ENCODE assay signal across 14 cellular contexts in genomic region chr16:11395008-11395948, GRCh38. TPM values are rescaled to one million over a fixed set of nuclear protein-coding genes. Genes with fewer than 3 reads are reported as not detected.
DNase-seq lines count a peak whose midpoint lies in the region; ATAC-seq, FAIRE-seq and TF ChIP-seq lines count a peak whose summit lies in the region.
"Had no signal": no experiment of that assay in that cellular context is flagged by ENCODE, and none has a peak within 500 bp of the region (broad histone marks: within the 10 kb centered on the region; RNA-seq: fewer than 3 reads in every experiment).

No MANE protein-coding gene starts in this region.

- intact Hi-C loops in cardiac septum (cut with DNase I) (loop anchor here (5.0 to 10.0 kb wide), 2 partner anchors 417 to 430 kb away; no protein-coding TSS in a partner anchor), right cardiac atrium (cut with DNase I) (loop anchor here (5.0 to 10.0 kb wide), 5 partner anchors 247 to 670 kb away; no protein-coding TSS in a partner anchor), HepG2 (cut with micrococcal nuclease; ENCODE audit: unreplicated experiment) (loop anchor here (5.0 kb wide), 1 partner anchor 317 kb away; no protein-coding TSS in a partner anchor)

- WGBS in right cardiac atrium, result 69% methylated on average over 22 of the region's 22 CpGs
- WGBS in HepG2 (ENCODE audit: low lambda C conversion rate), result 30% methylated on average over 21 of the region's 22 CpGs

- H4K20me1 ChIP-seq in HepG2 (ENCODE audit: insufficient read depth, low read length), result no peaks in the 10 kb centered on the region

- no peaks in the 10 kb centered on the region for H3K36me3 ChIP-seq in WERI-Rb-1
- no peaks in the 10 kb centered on the region for H3K36me3 ChIP-seq in HepG2 (replicated peaks in 1 of 2; ENCODE audit: control insufficient read depth in 1 of 2, insufficient read depth in 2 of 2, low read length in 2 of 2)
- H3K36me3 ChIP-seq: ascending aorta, stomach had no signal

- no peak overlapping the region for H2AFZ ChIP-seq in HepG2 (ENCODE audit: low read length)
- H2AFZ ChIP-seq: parathyroid adenoma had no signal

- no peaks in the 10 kb centered on the region for H3K9me3 ChIP-seq in right cardiac atrium (ENCODE audit: control insufficient read depth, low read length)
- no peaks in the 10 kb centered on the region for H3K9me3 ChIP-seq in WERI-Rb-1 (ENCODE audit: severe bottlenecking)
- no peaks in the 10 kb centered on the region for H3K9me3 ChIP-seq in HepG2 (ENCODE audit: low read length)
- H3K9me3 ChIP-seq: ascending aorta, stomach had no signal

- TF ChIP-seq EP300 in HepG2 (IDR thresholded peaks at IDR 0.05; ENCODE audit: low read depth in 2 of 2, low read length in 2 of 2), result no peak
- TF ChIP-seq EP300 in HepG2 (CRISPR knock-in tag; IDR thresholded peaks at IDR 0.05; ENCODE audit: borderline replicate concordance), result no peak

- POLR2A ChIA-PET in HepG2 (lab: Yijun Ruan, JAX), result interaction anchor here (0.6 to 2.2 kb wide), 11 partner anchors 8 to 415 kb away, joined by 3 to 11 read pairs (median 4); partner anchors contain the start of genes SOCS1 and TXNDC11

- H3K27ac ChIP-seq in right cardiac atrium (ENCODE audit: low read length), result no peak overlapping the region
- no peak overlapping the region for H3K27ac ChIP-seq in WERI-Rb-1
- no peak overlapping the region for H3K27ac ChIP-seq in HepG2 (ENCODE audit: extremely low read length, insufficient read depth, low read length)
- H3K27ac ChIP-seq: ascending aorta, parathyroid adenoma, skin epidermis, stomach, VCaP had no signal

- H3K27me3 ChIP-seq in right cardiac atrium (ENCODE audit: control insufficient read depth, insufficient read depth) (no peaks in the 10 kb centered on the region), WERI-Rb-1 (ENCODE audit: insufficient read depth, low read depth, severe bottlenecking) (no peaks in the 10 kb centered on the region), HepG2 (ENCODE audit: control insufficient read depth in 1 of 2, insufficient read depth in 2 of 2, low read length in 2 of 2) (peaks cover 45 to 75% of the 10 kb centered on the region in 2 experiments)
- H3K27me3 ChIP-seq: ascending aorta, stomach had no signal

- peak; percentile 57 for DNase-seq in cardiac septum (ENCODE audit: low spot score)
- no peak for DNase-seq in right cardiac atrium
- no peak for DNase-seq in WERI-Rb-1
- DNase-seq in HepG2 (ENCODE audit: low spot score), result peak; percentile 37
- DNase-seq: NCI-H187 treated with DMSO at 0.1 percent for 48 hours had no signal

- H3K9ac ChIP-seq in HepG2 (ENCODE audit: insufficient read depth, low read depth, low read length), result no peak overlapping the region
- H3K9ac ChIP-seq: parathyroid adenoma had no signal

- BruUV-seq in HepG2 (replicated peaks; lab: Mats Ljungman, UMichigan), result no TSS peak

- H3K79me2 ChIP-seq in HepG2 (ENCODE audit: insufficient read depth, low read length), result no peaks in the 10 kb centered on the region
- H3K79me2 ChIP-seq: parathyroid adenoma had no signal

- CTCF ChIA-PET in HepG2 (lab: Yijun Ruan, JAX; ENCODE audit: low intra/inter-chr PET ratio, low total read pairs), result interaction anchor here (0.8 to 2.2 kb wide), 6 partner anchors 10 to 319 kb away, joined by 3 to 19 read pairs (median 9); no protein-coding TSS in a partner anchor

- ATAC-seq in right cardiac atrium, result no peak
- peak; percentile 59 for ATAC-seq in HepG2
- no peak for ATAC-seq in HG02588 (IDR thresholded peaks at IDR 0.05; ENCODE audit: unreplicated experiment)
- ATAC-seq in GM21825 (IDR thresholded peaks at IDR 0.05; ENCODE audit: unreplicated experiment), result no peak
- ATAC-seq in HG02678 (IDR thresholded peaks at IDR 0.05; ENCODE audit: unreplicated experiment), result no peak
- ATAC-seq in GM19452 (IDR thresholded peaks at IDR 0.05; ENCODE audit: unreplicated experiment), result no peak

- no peak for TF ChIP-seq POLR2A in HepG2 (IDR thresholded peaks at IDR 0.05; ENCODE audit: insufficient read depth in 1 of 2, low read depth in 2 of 2, low read length in 2 of 2)

- FAIRE-seq in HepG2 (lab: Jason Lieb, UNC), result peak; percentile 64

- TF ChIP-seq RAD21 in HepG2 (CRISPR knock-in tag; IDR thresholded peaks at IDR 0.05), result peak; percentile 26; the same call in 1 of the 2 replicates

- H3K4me1 ChIP-seq in right cardiac atrium (ENCODE audit: control insufficient read depth, insufficient read depth, low read length) (no peaks in the 10 kb centered on the region), HepG2 (ENCODE audit: insufficient read depth, low read length) (peaks cover 42% of the 10 kb centered on the region)
- H3K4me1 ChIP-seq: parathyroid adenoma had no signal

- TF ChIP-seq CTCF in WERI-Rb-1 (IDR thresholded peaks at IDR 0.05; ENCODE audit: low read depth, low read length) (peak; percentile 36), HepG2 (CRISPR knock-in tag; IDR thresholded peaks at IDR 0.05) (peak; percentile 61)

- H3K4me2 ChIP-seq in HepG2 (ENCODE audit: low read depth, low read length), result no peak overlapping the region

- H3K4me3 ChIP-seq in right cardiac atrium (ENCODE audit: low read length) (no peak overlapping the region), WERI-Rb-1 (ENCODE audit: low read depth, low read length) (no peak overlapping the region), HepG2 (replicated peaks in 1 of 3; ENCODE audit: insufficient read depth in 1 of 3, low read depth in 2 of 3, low read length in 3 of 3) (no peak overlapping the region)
- H3K4me3 ChIP-seq: ascending aorta, skin epidermis, stomach had no signal

- in situ Hi-C loops in HepG2 (cut with HindIII; ENCODE audit: extremely low pct_ligation_motif_present, low pct_unique_long_range_greater_than_20kb), result loop anchor here (10.0 kb wide), 1 partner anchor 320 kb away; no protein-coding TSS in a partner anchor

TF ChIP-seq in HepG2, 621 proteins besides CTCF, POLR2A, EP300 and RAD21 (continues in another document):
- TF ChIP-seq THYN1 (CRISPR knock-in tag; IDR thresholded peaks at IDR 0.05; ENCODE audit: borderline replicate concordance, low read depth), result no peak
- TF ChIP-seq POGZ (CRISPR knock-in tag; IDR thresholded peaks at IDR 0.05), result no peak
- TF ChIP-seq HMGXB3 (CRISPR knock-in tag; IDR thresholded peaks at IDR 0.05; ENCODE audit: borderline replicate concordance), result no peak

RNA-seq across cellular contexts. Expression of gene RMI2, which starts 50.0 kb away (rescaled TPM):
- total RNA-seq in cardiac septum (0.43 TPM), right cardiac atrium (under 1 TPM in 3 of 4 donors, not detected in 1; 0.40 to 0.97 (median 0.67) TPM), HepG2 (2016; rRNA removed; fragmentation: Illumina TruSeq; extraction: Trizol) (55.7 and 65.3 TPM in 2 replicates)
- polyA plus RNA-seq in right cardiac atrium (0.20 TPM), HepG2 (2011; rRNA removed) (15.3 and 24.5 TPM in 2 replicates)
- 8.6 and 11.0 TPM in 2 replicates for total RNA-seq in HepG2 (2016; cell fraction: cytosol; rRNA removed; fragmentation: Illumina TruSeq; extraction: Trizol; ENCODE audit: low read depth)
- 51.5 and 55.7 TPM in 2 replicates for total RNA-seq in HepG2 (2016; cell fraction: insoluble cytoplasmic fraction; rRNA removed; fragmentation: Illumina TruSeq; extraction: Trizol)
- total RNA-seq in HepG2 (2016; cell fraction: membrane; rRNA removed; fragmentation: Illumina TruSeq; extraction: Trizol), result 28.4 and 29.3 TPM in 2 replicates
- total RNA-seq in HepG2 (2016; cell fraction: nucleus; rRNA removed; fragmentation: Illumina TruSeq; extraction: Trizol), result 23.6 and 25.7 TPM in 2 replicates
- 18.8 and 22.1 TPM in 2 replicates for polyA plus RNA-seq in HepG2 (2011; cell fraction: cytosol; rRNA removed)
- 10.4 and 11.9 TPM in 2 replicates for polyA plus RNA-seq in HepG2 (2011; cell fraction: nucleus; rRNA removed)
- polyA plus RNA-seq in HepG2 (2012), result 19.5 and 50.3 TPM in 2 replicates
- 10.8 and 11.1 TPM in 2 replicates for polyA plus RNA-seq in HepG2 (2016; cell fraction: cytosol; fragmentation: Illumina TruSeq; extraction: Trizol; ENCODE audit: low read depth)
- 90.6 and 102 TPM in 2 replicates for polyA plus RNA-seq in HepG2 (2016; cell fraction: insoluble cytoplasmic fraction; fragmentation: Illumina TruSeq; extraction: Trizol; ENCODE audit: low read depth)
- 27.3 and 29.2 TPM in 2 replicates for polyA plus RNA-seq in HepG2 (2016; cell fraction: membrane; fragmentation: Illumina TruSeq; extraction: Trizol; ENCODE audit: low read depth)
- 54.0 and 54.7 TPM in 2 replicates for polyA plus RNA-seq in HepG2 (2016; cell fraction: nucleus; fragmentation: Illumina TruSeq; extraction: Trizol; ENCODE audit: insufficient read depth, low read depth)
- 9.1 and 22.0 TPM in 2 replicates for polyA minus RNA-seq in HepG2 (2011; rRNA and poly(A)+ RNA removed; ENCODE audit: low replicate concordance)
- polyA minus RNA-seq in HepG2 (2011; cell fraction: cytosol; rRNA and poly(A)+ RNA removed), result 12.6 and 15.4 TPM in 2 replicates
- polyA minus RNA-seq in HepG2 (2011; cell fraction: nucleus; rRNA and poly(A)+ RNA removed), result 8.4 and 8.7 TPM in 2 replicates
- total RNA-seq: ascending aorta had no signal

Comparison
In these comparisons a context has a peak if more than half of its experiments do, and no peak if none do; other contexts are left out.
1. DNase-seq: peak in cardiac septum (single experiment) and HepG2 (single experiment); none in right cardiac atrium (0 of 3) and WERI-Rb-1 (single experiment).